ENCODE assay signal across 19 cellular contexts in genomic region chr3:14657579-14657978, GRCh38. TPM values are rescaled to one million over a fixed set of nuclear protein-coding genes. Genes with fewer than 3 reads are reported as not detected.
A peak's percentile ranks its signal among the peaks of the same experiment; 100 is the strongest.
DNase-seq lines count a peak whose midpoint lies in the region; ATAC-seq and TF ChIP-seq lines count a peak whose summit lies in the region.
"Had no signal": no experiment of that assay in that cellular context is flagged by ENCODE, and none has a peak within 500 bp of the region (broad histone marks: within the 10 kb centered on the region; RNA-seq: fewer than 3 reads in every experiment).

No MANE protein-coding gene starts in this region.

- peaks cover 30% of the 10 kb centered on the region for H3K4me1 Mint-ChIP-seq in activated T-cell treated with anti-CD3 and anti-CD28 coated beads, Interleukin-2, amount 50 U/mL, for 72 hours (ENCODE audit: low read depth)
- peaks cover 34 to 53% (median 52%) of the 10 kb centered on the region in 3 donors for H3K4me1 Mint-ChIP-seq in CD8-positive, alpha-beta memory T cell
- H3K4me1 Mint-ChIP-seq in activated T-helper 17 cell treated with anti-CD3 and anti-CD28 coated beads, Interleukin-2, amount 50 U/mL, for 72 hours, result peaks cover 16% of the 10 kb centered on the region
- H3K4me1 Mint-ChIP-seq in progenitor cell of endocrine pancreas (ENCODE audit: low read depth), result peaks cover 7% of the 10 kb centered on the region

- peaks cover 17 to 27% of the 10 kb centered on the region in 2 donors for H3K36me3 Mint-ChIP-seq in activated T-cell treated with anti-CD3 and anti-CD28 coated beads, Interleukin-2, amount 50 U/mL, for 72 hours (ENCODE audit: insufficient read depth in 2 of 2)
- peaks cover 0 to 81% (median 24%) of the 10 kb centered on the region in 3 donors for H3K36me3 Mint-ChIP-seq in CD8-positive, alpha-beta memory T cell
- peaks cover 91% of the 10 kb centered on the region for H3K36me3 Mint-ChIP-seq in activated T-helper 17 cell treated with anti-CD3 and anti-CD28 coated beads, Interleukin-2, amount 50 U/mL, for 72 hours (ENCODE audit: low read depth)
- peaks cover 25% of the 10 kb centered on the region for H3K36me3 Mint-ChIP-seq in progenitor cell of endocrine pancreas (ENCODE audit: insufficient read depth)

- no peak overlapping the region for H3K27ac ChIP-seq in CD8-positive, alpha-beta memory T cell (ENCODE audit: low read depth, low read length)
- H3K27ac ChIP-seq: Peyer's patch had no signal

- no peak for ATAC-seq in activated T-cell treated with anti-CD3 and anti-CD28 coated beads, Interleukin-2, amount 50 U/mL, for 72 hours (replicated peaks in 1 of 2)
- ATAC-seq in activated T-helper 17 cell treated with anti-CD3 and anti-CD28 coated beads, Interleukin-2, amount 50 U/mL, for 72 hours (replicated peaks), result no peak
- ATAC-seq in GM19023 (IDR thresholded peaks at IDR 0.05; ENCODE audit: unreplicated experiment) (no peak), GM21528 (IDR thresholded peaks at IDR 0.05; ENCODE audit: low FRiP score, unreplicated experiment) (no peak)

- CTCF ChIA-PET in CD8-positive, alpha-beta memory T cell (lab: Charles Lee), result no interaction called here

- H3K9me3 Mint-ChIP-seq in activated T-cell treated with anti-CD3 and anti-CD28 coated beads, Interleukin-2, amount 50 U/mL, for 72 hours, result no peaks in the 10 kb centered on the region
- H3K9me3 Mint-ChIP-seq in CD8-positive, alpha-beta memory T cell, result no peaks in the 10 kb centered on the region
- no peaks in the 10 kb centered on the region for H3K9me3 Mint-ChIP-seq in activated T-helper 17 cell treated with anti-CD3 and anti-CD28 coated beads, Interleukin-2, amount 50 U/mL, for 72 hours
- H3K9me3 Mint-ChIP-seq in progenitor cell of endocrine pancreas (ENCODE audit: low read depth), result no peaks in the 10 kb centered on the region

- no peak for DNase-seq in activated T-cell treated with anti-CD3 and anti-CD28 coated beads, Interleukin-2, amount 50 U/mL, for 72 hours
- DNase-seq in activated T-cell treated with anti-CD3 and anti-CD28 coated beads, Interleukin-2, amount 50 U/mL, for 48 hours, result no peak
- no peak for DNase-seq in CD8-positive, alpha-beta memory T cell
- no peak for DNase-seq in progenitor cell of endocrine pancreas (ENCODE audit: low spot score, unreplicated experiment)
- DNase-seq: AML-193, DMS79 treated with DMSO at 0.1 percent for 48 hours, GDM1, IMR-90, Kasumi-1, NCI-H1417, NCI-H2029 treated with DMSO at 0.1 percent for 48 hours, NCI-H510A, Peyer's patch, Right ventricle myocardium superior had no signal

- H3K27ac Mint-ChIP-seq in activated T-cell treated with anti-CD3 and anti-CD28 coated beads, Interleukin-2, amount 50 U/mL, for 72 hours, result peak overlapping the region; percentile 26
- H3K27ac Mint-ChIP-seq in CD8-positive, alpha-beta memory T cell, result peak overlapping the region in 6 of 8 donors; percentile 6 to 57 (median 18)
- peak overlapping the region; percentile 4 for H3K27ac Mint-ChIP-seq in activated T-helper 17 cell treated with anti-CD3 and anti-CD28 coated beads, Interleukin-2, amount 50 U/mL, for 72 hours
- peak overlapping the region; percentile 14 for H3K27ac Mint-ChIP-seq in progenitor cell of endocrine pancreas

- H3K27me3 Mint-ChIP-seq in activated T-cell treated with anti-CD3 and anti-CD28 coated beads, Interleukin-2, amount 50 U/mL, for 72 hours (ENCODE audit: low read depth), result no peaks in the 10 kb centered on the region
- H3K27me3 Mint-ChIP-seq in CD8-positive, alpha-beta memory T cell, result no peaks in the 10 kb centered on the region
- no peaks in the 10 kb centered on the region for H3K27me3 Mint-ChIP-seq in activated T-helper 17 cell treated with anti-CD3 and anti-CD28 coated beads, Interleukin-2, amount 50 U/mL, for 72 hours
- no peaks in the 10 kb centered on the region for H3K27me3 Mint-ChIP-seq in progenitor cell of endocrine pancreas

- no peaks in the 10 kb centered on the region for H3K27me3 ChIP-seq in CD8-positive, alpha-beta memory T cell (ENCODE audit: insufficient read depth, low read length, poor library complexity, severe bottlenecking)
- H3K27me3 ChIP-seq: Peyer's patch had no signal

- TF ChIP-seq CTCF in progenitor cell of endocrine pancreas (IDR thresholded peaks at IDR 0.05; ENCODE audit: unreplicated experiment), result no peak

- H3K4me3 ChIP-seq in CD8-positive, alpha-beta memory T cell (ENCODE audit: low read length), result no peak overlapping the region
- H3K4me3 ChIP-seq: HAP-1, Peyer's patch had no signal

- peaks cover 19% of the 10 kb centered on the region for H3K4me1 ChIP-seq in CD8-positive, alpha-beta memory T cell (ENCODE audit: insufficient read depth, low read length)

- POLR2A ChIA-PET in CD8-positive, alpha-beta memory T cell (lab: Charles Lee), result no interaction called here

- no peak overlapping the region for H3K4me3 Mint-ChIP-seq in activated T-cell treated with anti-CD3 and anti-CD28 coated beads, Interleukin-2, amount 50 U/mL, for 72 hours
- H3K4me3 Mint-ChIP-seq in CD8-positive, alpha-beta memory T cell, result no peak overlapping the region
- no peak overlapping the region for H3K4me3 Mint-ChIP-seq in activated T-helper 17 cell treated with anti-CD3 and anti-CD28 coated beads, Interleukin-2, amount 50 U/mL, for 72 hours
- H3K4me3 Mint-ChIP-seq in progenitor cell of endocrine pancreas (ENCODE audit: low read depth), result no peak overlapping the region

- no peaks in the 10 kb centered on the region for H3K9me3 ChIP-seq in CD8-positive, alpha-beta memory T cell (ENCODE audit: low read length)
- H3K9me3 ChIP-seq: HAP-1, Peyer's patch had no signal

- peaks cover 65% of the 10 kb centered on the region for H3K36me3 ChIP-seq in CD8-positive, alpha-beta memory T cell (ENCODE audit: insufficient read depth, low read length)

RNA-seq across cellular contexts. Expression of gene CCDC174, which starts 6.0 kb away (rescaled TPM):
- total RNA-seq in activated T-cell treated with anti-CD3 and anti-CD28 coated beads, Interleukin-2, amount 50 U/mL, for 72 hours, result 10 to 100 TPM; 33.9 to 34.3 TPM
- 10 to 100 TPM; 16.8 to 18.2 TPM for total RNA-seq in CD8-positive, alpha-beta memory T cell
- 34.6 TPM for polyA plus RNA-seq in CD8-positive, alpha-beta memory T cell
- total RNA-seq in activated T-helper 17 cell treated with anti-CD3 and anti-CD28 coated beads, Interleukin-2, amount 50 U/mL, for 72 hours, result 10 to 100 TPM; 17.7 to 27.6 TPM
- total RNA-seq in progenitor cell of endocrine pancreas, result 25.7 and 25.8 TPM in 2 replicates

RNA-seq across cellular contexts. Expression of gene C3orf20, which starts 17.4 kb away (rescaled TPM):
- 1 to 10 TPM in 1 of 2 donors, under 1 TPM in 1; 0.51 to 1.1 TPM for total RNA-seq in activated T-cell treated with anti-CD3 and anti-CD28 coated beads, Interleukin-2, amount 50 U/mL, for 72 hours
- under 1 TPM; 0.07 to 0.18 TPM for total RNA-seq in CD8-positive, alpha-beta memory T cell
- not detected for polyA plus RNA-seq in CD8-positive, alpha-beta memory T cell
- total RNA-seq in activated T-helper 17 cell treated with anti-CD3 and anti-CD28 coated beads, Interleukin-2, amount 50 U/mL, for 72 hours, result under 1 TPM; 0.16 to 0.45 TPM
- 0.13 and 0.19 TPM in 2 replicates for total RNA-seq in progenitor cell of endocrine pancreas
- total RNA-seq: HT-29, IMR-90, Peyer's patch, Right ventricle myocardium superior had no signal
- polyA plus RNA-seq: IMR-90 had no signal
